Comparison of ENCODE assay signal across 15 cellular contexts in genomic region chr16:82331974-82332750, GRCh38.
"Had no signal": no experiment of that assay in that cellular context is flagged by ENCODE, and none has a peak within 500 bp of the region (broad histone marks: within the 10 kb centered on the region; RNA-seq: fewer than 3 reads in every experiment).

No MANE protein-coding gene starts in this region.

- H3K36me3 Mint-ChIP-seq: activated naive CD4-positive, alpha-beta T cell treated with anti-CD3 and anti-CD28 coated beads, Interleukin-2, amount 10 ng/mL, durations not matched to agents 7 days and 5 days; neural progenitor cell had no signal

- H3K27ac Mint-ChIP-seq: activated B cell treated with CpG ODN at 0.5 μM for 24 hours; activated CD4-positive, alpha-beta T cell treated with anti-CD3 and anti-CD28 coated beads, Interleukin-2, amount 10 ng/mL, durations not matched to agents 24 days and 14 days; activated naive CD4-positive, alpha-beta T cell treated with anti-CD3 and anti-CD28 coated beads, Interleukin-2, amount 10 ng/mL, durations not matched to agents 7 days and 5 days; activated T-helper 17 cell treated with anti-CD3 and anti-CD28 coated beads, Interleukin-2, amount 50 U/mL, for 72 hours; neural progenitor cell had no signal

- H3K4me3 ChIP-seq: adrenal gland, colonic mucosa, heart right ventricle, left ventricle myocardium inferior, neural progenitor cell, pancreas had no signal

- H3K4me1 Mint-ChIP-seq: activated B cell treated with CpG ODN at 0.5 μM for 24 hours; activated CD4-positive, alpha-beta T cell treated with anti-CD3 and anti-CD28 coated beads, Interleukin-2, amount 10 ng/mL, durations not matched to agents 24 days and 14 days; activated naive CD4-positive, alpha-beta T cell treated with anti-CD3 and anti-CD28 coated beads, Interleukin-2, amount 10 ng/mL, durations not matched to agents 7 days and 5 days; activated T-helper 17 cell treated with anti-CD3 and anti-CD28 coated beads, Interleukin-2, amount 50 U/mL, for 72 hours had no signal

- ATAC-seq: activated T-helper 17 cell treated with anti-CD3 and anti-CD28 coated beads, Interleukin-2, amount 50 U/mL, for 72 hours; heart right ventricle had no signal

- H3K36me3 ChIP-seq: adrenal gland, colonic mucosa, heart right ventricle, left ventricle myocardium inferior, neural progenitor cell, pancreas had no signal

- H3K27ac ChIP-seq: adrenal gland, colonic mucosa, heart right ventricle, left ventricle myocardium inferior, neural progenitor cell, pancreas had no signal

- H3K9me3 Mint-ChIP-seq: activated B cell treated with CpG ODN at 0.5 μM for 24 hours; activated CD4-positive, alpha-beta T cell treated with anti-CD3 and anti-CD28 coated beads, Interleukin-2, amount 10 ng/mL, durations not matched to agents 24 days and 14 days; activated naive CD4-positive, alpha-beta T cell treated with anti-CD3 and anti-CD28 coated beads, Interleukin-2, amount 10 ng/mL, durations not matched to agents 7 days and 5 days; activated T-helper 17 cell treated with anti-CD3 and anti-CD28 coated beads, Interleukin-2, amount 50 U/mL, for 72 hours; neural progenitor cell had no signal

- H3K9me3 ChIP-seq: adrenal gland, colonic mucosa, heart right ventricle, left ventricle myocardium inferior, pancreas had no signal

- H2AFZ ChIP-seq: neural progenitor cell had no signal

- H3K4me1 ChIP-seq: adrenal gland, colonic mucosa had no signal

- DNase-seq: activated B cell treated with CpG ODN at 0.5 μM for 24 hours; activated CD4-positive, alpha-beta T cell treated with anti-CD3 and anti-CD28 coated beads, Interleukin-2, amount 10 ng/mL, durations not matched to agents 24 days and 14 days; activated naive CD4-positive, alpha-beta T cell treated with anti-CD3 and anti-CD28 coated beads, Interleukin-2, amount 10 ng/mL, durations not matched to agents 7 days and 5 days; activated T-cell treated with anti-CD3 and anti-CD28 coated beads for 4 hours; adrenal gland; caudate nucleus; colonic mucosa; effector CD4-positive, alpha-beta T cell; foreskin melanocyte; heart right ventricle; left ventricle myocardium inferior; pancreas; small intestine had no signal

- H3K4me2 ChIP-seq: neural progenitor cell had no signal

- H3K27me3 ChIP-seq: adrenal gland, colonic mucosa, heart right ventricle, neural progenitor cell, pancreas had no signal

- H3K4me3 Mint-ChIP-seq: activated B cell treated with CpG ODN at 0.5 μM for 24 hours; activated CD4-positive, alpha-beta T cell treated with anti-CD3 and anti-CD28 coated beads, Interleukin-2, amount 10 ng/mL, durations not matched to agents 24 days and 14 days; activated naive CD4-positive, alpha-beta T cell treated with anti-CD3 and anti-CD28 coated beads, Interleukin-2, amount 10 ng/mL, durations not matched to agents 7 days and 5 days; activated T-helper 17 cell treated with anti-CD3 and anti-CD28 coated beads, Interleukin-2, amount 50 U/mL, for 72 hours; neural progenitor cell had no signal
